Comparison of ENCODE assay signal across 13 cellular contexts in the genomic region with DNA sequence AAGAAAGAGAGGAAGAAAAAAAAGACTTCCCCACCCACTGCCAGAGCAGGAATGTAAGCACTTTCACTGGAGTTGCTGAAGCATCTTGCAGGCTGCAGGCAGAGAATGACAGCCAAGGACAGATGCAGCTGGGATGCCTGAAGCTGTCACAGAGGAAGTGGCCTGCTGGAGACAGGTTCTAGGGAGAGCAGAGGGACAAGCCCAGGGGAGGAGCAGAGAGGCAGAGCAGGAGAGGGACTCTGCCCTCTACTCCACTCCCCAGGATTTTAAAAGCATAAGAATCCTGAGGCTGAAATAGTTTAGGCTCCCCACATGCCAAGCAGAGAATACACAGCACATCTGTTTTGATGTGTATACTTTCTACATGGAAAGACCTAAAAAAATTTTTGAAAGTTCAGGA.
DNase-seq lines count a peak whose midpoint lies in the region; ATAC-seq and TF ChIP-seq lines count a peak whose summit lies in the region.
"Had no signal": no experiment of that assay in that cellular context is flagged by ENCODE, and none has a peak within 500 bp of the region (broad histone marks: within the 10 kb centered on the region; RNA-seq: fewer than 3 reads in every experiment).

No MANE protein-coding gene starts in this region.

- H2AK5ac ChIP-seq in trophoblast cell (ENCODE audit: low read length), result no peak overlapping the region

- peaks cover 1% of the 10 kb centered on the region for H3K9me3 ChIP-seq in trophoblast cell (ENCODE audit: insufficient read depth, low read depth, low read length)
- no peaks in the 10 kb centered on the region for H3K9me3 ChIP-seq in tibial artery
- no peaks in the 10 kb centered on the region for H3K9me3 ChIP-seq in WERI-Rb-1 (ENCODE audit: severe bottlenecking)

- peaks cover 22% of the 10 kb centered on the region for H3K4me1 Mint-ChIP-seq in CD14-positive monocyte
- H3K4me1 Mint-ChIP-seq: central memory CD8-positive, alpha-beta T cell had no signal

- no peak overlapping the region for H2BK12ac ChIP-seq in trophoblast cell (ENCODE audit: low read length)

- peaks cover 0 to 2% (median 0%) of the 10 kb centered on the region in 3 donors for H3K27me3 Mint-ChIP-seq in CD14-positive monocyte (ENCODE audit: low read depth in 3 of 3)
- H3K27me3 Mint-ChIP-seq: central memory CD8-positive, alpha-beta T cell; naive thymus-derived CD4-positive, alpha-beta T cell had no signal

- H3K23ac ChIP-seq in trophoblast cell (ENCODE audit: low read length), result no peak overlapping the region

- H3K9me3 Mint-ChIP-seq in CD14-positive monocyte, result peaks cover 0 to 9% (median 4%) of the 10 kb centered on the region in 7 donors

- no peak overlapping the region for H3K18ac ChIP-seq in trophoblast cell (ENCODE audit: low read length)

- H4K91ac ChIP-seq in trophoblast cell (ENCODE audit: low read depth, low read length), result no peak overlapping the region

- ATAC-seq in SK-N-SH treated with all-trans-retinoic acid at 6 μM for 48 hours (peak; percentile 84), left cardiac atrium (peak; percentile 47 to 89)

- H3K79me1 ChIP-seq in trophoblast cell (ENCODE audit: low read length), result no peaks in the 10 kb centered on the region

- intact Hi-C loops in CD14-positive monocyte (cut with micrococcal nuclease) (no loop called here), left cardiac atrium (cut with DNase I) (no loop called here), tibial artery (cut with DNase I; ENCODE audit: low total_unique reads) (no loop called here)

- H3K9ac ChIP-seq in trophoblast cell (ENCODE audit: low read length), result no peak overlapping the region

- DNase-seq in CD14-positive monocyte (ENCODE audit: low spot score), result peak; percentile 46
- DNase-seq in left cardiac atrium, result no peak
- no peak for DNase-seq in trophoblast cell
- DNase-seq in tibial artery, result no peak
- DNase-seq in activated gamma-delta T cell (lab: John Stamatoyannopoulos, UW), result no peak
- DNase-seq in GDM1 (lab: John Stamatoyannopoulos, UW), result no peak
- DNase-seq in WERI-Rb-1, result no peak
- DNase-seq: activated CD8-positive, alpha-beta memory T cell treated with anti-CD3 and anti-CD28 coated beads, Interleukin-2, amount 50 U/mL, for 48 hours; naive thymus-derived CD4-positive, alpha-beta T cell; NCI-H2171 treated with DMSO at 0.1 percent for 48 hours had no signal

- no peak for TF ChIP-seq CTCF in CD14-positive monocyte (IDR thresholded peaks at IDR 0.05)
- TF ChIP-seq CTCF in tibial artery (IDR thresholded peaks at IDR 0.05), result no peak
- TF ChIP-seq CTCF in WERI-Rb-1 (IDR thresholded peaks at IDR 0.05; ENCODE audit: low read depth, low read length), result no peak

- H3K4me1 ChIP-seq in trophoblast cell (ENCODE audit: control insufficient read depth in 1 of 2, insufficient read depth in 2 of 2, low read length in 2 of 2) (peaks cover 0 to 4% of the 10 kb centered on the region in 2 experiments), tibial artery (peaks cover 0 to 18% (median 6%) of the 10 kb centered on the region in 4 donors)

- H3K4me3 Mint-ChIP-seq in CD14-positive monocyte, result peak overlapping the region in 1 of 2 donors; percentile 49
- H3K4me3 Mint-ChIP-seq: central memory CD8-positive, alpha-beta T cell; naive thymus-derived CD4-positive, alpha-beta T cell had no signal

- H2AFZ ChIP-seq in trophoblast cell (ENCODE audit: insufficient read depth, low read length, poor library complexity), result no peak overlapping the region

- H3K27me3 ChIP-seq in trophoblast cell (ENCODE audit: insufficient read depth, low read length) (no peaks in the 10 kb centered on the region), tibial artery (no peaks in the 10 kb centered on the region), WERI-Rb-1 (ENCODE audit: insufficient read depth, low read depth, severe bottlenecking) (peaks cover 28% of the 10 kb centered on the region)

- no peak overlapping the region for H3K4me3 ChIP-seq in trophoblast cell (ENCODE audit: low read depth, low read length)
- no peak overlapping the region for H3K4me3 ChIP-seq in tibial artery
- no peak overlapping the region for H3K4me3 ChIP-seq in WERI-Rb-1 (ENCODE audit: low read depth, low read length)

- no peak overlapping the region for H2BK5ac ChIP-seq in trophoblast cell (ENCODE audit: low read depth, low read length, poor library complexity)

- no peak overlapping the region for H3K14ac ChIP-seq in trophoblast cell (ENCODE audit: low read length)

- no peaks in the 10 kb centered on the region for H3K79me2 ChIP-seq in trophoblast cell (ENCODE audit: control insufficient read depth, insufficient read depth, low read length, poor library complexity)

- no peak overlapping the region for H4K8ac ChIP-seq in trophoblast cell (ENCODE audit: low read depth, low read length)

- H3K27ac ChIP-seq in trophoblast cell (ENCODE audit: low read depth, low read length) (peak overlapping the region; percentile 33), tibial artery (no peak overlapping the region), WERI-Rb-1 (no peak overlapping the region)
- H3K27ac ChIP-seq: C4-2B had no signal

- H2BK120ac ChIP-seq in trophoblast cell (ENCODE audit: insufficient read depth, low read length, poor library complexity), result no peak overlapping the region

- H3K4ac ChIP-seq in trophoblast cell (ENCODE audit: low read depth, low read length), result no peak overlapping the region

- H3K36me3 ChIP-seq in trophoblast cell (ENCODE audit: control insufficient read depth in 1 of 2, insufficient read depth in 2 of 2, low read length in 2 of 2) (no peaks in the 10 kb centered on the region), tibial artery (no peaks in the 10 kb centered on the region), WERI-Rb-1 (no peaks in the 10 kb centered on the region)

- peak overlapping the region; percentile 90 to 98 (median 96) for H3K27ac Mint-ChIP-seq in CD14-positive monocyte

- H3K4me2 ChIP-seq in trophoblast cell (ENCODE audit: low read length), result no peak overlapping the region

- no peak overlapping the region for H4K12ac ChIP-seq in trophoblast cell (ENCODE audit: low read depth, low read length)

- H3K36me3 Mint-ChIP-seq in CD14-positive monocyte, result no peaks in the 10 kb centered on the region
- H3K36me3 Mint-ChIP-seq: naive thymus-derived CD4-positive, alpha-beta T cell had no signal

TF ChIP-seq in SK-N-SH treated with all-trans-retinoic acid at 6 μM for 48 hours, 23 proteins besides CTCF, POLR2A, EP300 and RAD21:
- TF ChIP-seq ZNF70 (CRISPR knock-in tag; IDR thresholded peaks at IDR 0.05) (no peak), ESRRG (CRISPR knock-in tag; IDR thresholded peaks at IDR 0.05) (no peak), RARB (CRISPR knock-in tag; IDR thresholded peaks at IDR 0.05) (no peak), ARNTL (CRISPR knock-in tag; IDR thresholded peaks at IDR 0.05; ENCODE audit: borderline replicate concordance, low read depth) (no peak), ZFP3 (CRISPR knock-in tag; IDR thresholded peaks at IDR 0.05) (0 out of 2 replicates have a peak, but pooled peaks have one; percentile 12), ZNF565 (CRISPR knock-in tag; conservative IDR thresholded peaks at IDR 0.05; ENCODE audit: low read depth) (no peak), GLIS3 (CRISPR knock-in tag; IDR thresholded peaks at IDR 0.05) (no peak)
